32 cellular contexts compared by ENCODE assay signal in the genomic region with DNA sequence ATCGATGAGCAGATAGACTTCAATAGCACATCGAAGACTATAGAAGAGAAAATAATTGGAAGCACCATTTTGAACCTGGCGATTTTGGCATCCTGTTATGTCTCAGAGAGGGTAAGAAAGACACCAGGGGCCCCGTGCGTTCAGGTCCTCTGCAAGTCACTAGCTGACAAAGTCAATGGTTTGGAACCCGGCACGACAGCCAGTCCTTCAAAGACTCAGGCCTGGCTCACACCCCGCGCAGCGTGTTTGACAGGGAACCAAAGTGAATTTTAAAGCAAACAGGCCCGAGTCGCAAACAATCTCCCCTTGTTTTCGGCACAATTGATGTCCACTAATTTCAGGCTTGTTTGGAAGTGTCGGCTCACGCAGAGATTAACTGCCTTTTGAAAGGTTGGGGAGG.
"Had no signal": no experiment of that assay in that cellular context is flagged by ENCODE, and none has a peak within 500 bp of the region (broad histone marks: within the 10 kb centered on the region; RNA-seq: fewer than 3 reads in every experiment).

No MANE protein-coding gene starts in this region.

- H3K27me3 Mint-ChIP-seq: activated CD4-positive, alpha-beta memory T cell treated with anti-CD3 and anti-CD28 coated beads, Interleukin-2, amount 10 ng/mL, durations not matched to agents 7 days and 5 days; activated CD4-positive, alpha-beta T cell treated with anti-CD3 and anti-CD28 coated beads, Interleukin-2, amount 10 ng/mL, durations not matched to agents 7 days and 5 days had no signal

- H3K27me3 ChIP-seq: ascending aorta, cardiac muscle cell, colonic mucosa, foreskin keratinocyte, gastrocnemius medialis had no signal

- H3K27ac ChIP-seq: ascending aorta, breast epithelium, cardiac muscle cell, colonic mucosa, esophagus muscularis mucosa, foreskin keratinocyte, gastrocnemius medialis, heart left ventricle, WERI-Rb-1 had no signal

- H3K4me1 Mint-ChIP-seq: activated B cell treated with CpG ODN at 0.5 μM for 24 hours; activated CD4-positive, alpha-beta memory T cell treated with anti-CD3 and anti-CD28 coated beads, Interleukin-2, amount 10 ng/mL, durations not matched to agents 7 days and 5 days; activated CD4-positive, alpha-beta T cell treated with anti-CD3 and anti-CD28 coated beads for 36 hours; activated CD4-positive, alpha-beta T cell treated with anti-CD3 and anti-CD28 coated beads, Interleukin-2, amount 10 ng/mL, durations not matched to agents 7 days and 5 days; activated naive CD8-positive, alpha-beta T cell treated with anti-CD3 and anti-CD28 coated beads, Interleukin-2, amount 10 ng/mL, durations not matched to agents 7 days and 5 days; T-helper 17 cell had no signal

- H3K27ac Mint-ChIP-seq: activated B cell treated with CpG ODN at 0.5 μM for 24 hours; activated CD4-positive, alpha-beta memory T cell treated with anti-CD3 and anti-CD28 coated beads, Interleukin-2, amount 10 ng/mL, durations not matched to agents 7 days and 5 days; activated CD4-positive, alpha-beta T cell treated with anti-CD3 and anti-CD28 coated beads for 36 hours; activated CD4-positive, alpha-beta T cell treated with anti-CD3 and anti-CD28 coated beads, Interleukin-2, amount 10 ng/mL, durations not matched to agents 7 days and 5 days; activated naive CD4-positive, alpha-beta T cell treated with anti-CD3 and anti-CD28 coated beads for 36 hours; activated naive CD4-positive, alpha-beta T cell treated with anti-CD3 and anti-CD28 coated beads, Interleukin-2, amount 50 U/mL, for 72 hours; activated naive CD8-positive, alpha-beta T cell treated with anti-CD3 and anti-CD28 coated beads, Interleukin-2, amount 10 ng/mL, durations not matched to agents 7 days and 5 days; activated T-cell treated with anti-CD3 and anti-CD28 coated beads, Interleukin-2, amount 50 U/mL, for 24 hours; activated T-cell treated with anti-CD3 and anti-CD28 coated beads, Interleukin-2, amount 50 U/mL, for 72 hours; brain; T-helper 17 cell; T-helper 2 cell treated with Interferon-gamma antibody and Interleukin-4, amounts not matched to agents 5 μg/mL and 100 μg/mL, for 36 hours had no signal

- H3K36me3 ChIP-seq: ascending aorta, breast epithelium, cardiac muscle cell, colonic mucosa, esophagus muscularis mucosa, gastrocnemius medialis, heart left ventricle, WERI-Rb-1 had no signal

- H3K4me3 Mint-ChIP-seq: activated B cell treated with CpG ODN at 0.5 μM for 24 hours; activated CD4-positive, alpha-beta memory T cell treated with anti-CD3 and anti-CD28 coated beads, Interleukin-2, amount 10 ng/mL, durations not matched to agents 7 days and 5 days; activated CD4-positive, alpha-beta T cell treated with anti-CD3 and anti-CD28 coated beads for 36 hours; activated CD4-positive, alpha-beta T cell treated with anti-CD3 and anti-CD28 coated beads, Interleukin-2, amount 10 ng/mL, durations not matched to agents 7 days and 5 days; activated naive CD4-positive, alpha-beta T cell treated with anti-CD3 and anti-CD28 coated beads for 36 hours; activated naive CD8-positive, alpha-beta T cell treated with anti-CD3 and anti-CD28 coated beads, Interleukin-2, amount 10 ng/mL, durations not matched to agents 7 days and 5 days; activated T-cell treated with anti-CD3 and anti-CD28 coated beads, Interleukin-2, amount 50 U/mL, for 24 hours; activated T-cell treated with anti-CD3 and anti-CD28 coated beads, Interleukin-2, amount 50 U/mL, for 72 hours; brain; T-helper 17 cell; T-helper 2 cell treated with Interferon-gamma antibody and Interleukin-4, amounts not matched to agents 5 μg/mL and 100 μg/mL, for 36 hours had no signal

- H3K36me3 Mint-ChIP-seq: activated naive CD4-positive, alpha-beta T cell treated with anti-CD3 and anti-CD28 coated beads, Interleukin-2, amount 50 U/mL, for 72 hours; activated naive CD8-positive, alpha-beta T cell treated with anti-CD3 and anti-CD28 coated beads, Interleukin-2, amount 10 ng/mL, durations not matched to agents 7 days and 5 days; brain had no signal

- H3K4me1 ChIP-seq: ascending aorta, breast epithelium, colonic mucosa, esophagus muscularis mucosa, foreskin keratinocyte, gastrocnemius medialis, heart left ventricle had no signal

- H3K4me3 ChIP-seq: ascending aorta, breast epithelium, cardiac muscle cell, colonic mucosa, esophagus muscularis mucosa, gastrocnemius medialis, heart left ventricle had no signal

- H3K9me3 ChIP-seq: ascending aorta, breast epithelium, colonic mucosa, esophagus muscularis mucosa, gastrocnemius medialis, heart left ventricle had no signal

- DNase-seq: activated B cell treated with CpG ODN at 0.5 μM for 24 hours; activated CD4-positive, alpha-beta memory T cell treated with anti-CD3 and anti-CD28 coated beads, Interleukin-2, amount 10 ng/mL, durations not matched to agents 7 days and 5 days; activated CD4-positive, alpha-beta T cell treated with anti-CD3 and anti-CD28 coated beads for 36 hours; activated CD4-positive, alpha-beta T cell treated with anti-CD3 and anti-CD28 coated beads, Interleukin-2, amount 10 ng/mL, durations not matched to agents 7 days and 5 days; activated CD4-positive, alpha-beta T cell treated with anti-CD3 and anti-CD28 coated beads, Interleukin-2, amount 50 U/mL, for 4 hours; activated CD8-positive, alpha-beta memory T cell treated with anti-CD3 and anti-CD28 coated beads, Interleukin-2, amount 50 U/mL, for 48 hours; activated gamma-delta T cell treated with Interleukin-2 at 50 U/mL for 16 hours; activated naive CD4-positive, alpha-beta T cell treated with anti-CD3 and anti-CD28 coated beads for 36 hours; activated naive CD8-positive, alpha-beta T cell treated with anti-CD3 and anti-CD28 coated beads, Interleukin-2, amount 10 ng/mL, durations not matched to agents 7 days and 5 days; activated T-cell treated with anti-CD3 and anti-CD28 coated beads for 4 hours; activated T-cell treated with anti-CD3 and anti-CD28 coated beads, Interleukin-2, amount 50 U/mL, for 24 hours; activated T-cell treated with anti-CD3 and anti-CD28 coated beads, Interleukin-2, amount 50 U/mL, for 72 hours; central memory CD4-positive, alpha-beta T cell; cerebellar nuclear complex; colonic mucosa; effector CD8-positive, alpha-beta T cell; erythroblast; foreskin keratinocyte; gastrocnemius medialis; glutamatergic neuron; heart left ventricle; T-helper 1 cell; T-helper 17 cell; T1000; WERI-Rb-1 had no signal

- H3K9me3 Mint-ChIP-seq: activated B cell treated with CpG ODN at 0.5 μM for 24 hours; activated CD4-positive, alpha-beta memory T cell treated with anti-CD3 and anti-CD28 coated beads, Interleukin-2, amount 10 ng/mL, durations not matched to agents 7 days and 5 days; activated CD4-positive, alpha-beta T cell treated with anti-CD3 and anti-CD28 coated beads, Interleukin-2, amount 10 ng/mL, durations not matched to agents 7 days and 5 days; activated naive CD4-positive, alpha-beta T cell treated with anti-CD3 and anti-CD28 coated beads for 36 hours; activated naive CD4-positive, alpha-beta T cell treated with anti-CD3 and anti-CD28 coated beads, Interleukin-2, amount 50 U/mL, for 72 hours; activated naive CD8-positive, alpha-beta T cell treated with anti-CD3 and anti-CD28 coated beads, Interleukin-2, amount 10 ng/mL, durations not matched to agents 7 days and 5 days; activated T-cell treated with anti-CD3 and anti-CD28 coated beads, Interleukin-2, amount 50 U/mL, for 24 hours; activated T-cell treated with anti-CD3 and anti-CD28 coated beads, Interleukin-2, amount 50 U/mL, for 72 hours; T-helper 2 cell treated with Interferon-gamma antibody and Interleukin-4, amounts not matched to agents 5 μg/mL and 100 μg/mL, for 36 hours had no signal
